8 cellular contexts compared by ENCODE assay signal in genomic region chr7:44885394-44886317, GRCh38. TPM values are rescaled to one million over a fixed set of nuclear protein-coding genes. Genes with fewer than 3 reads are reported as not detected.
DNase-seq lines count a peak whose midpoint lies in the region; ATAC-seq and TF ChIP-seq lines count a peak whose summit lies in the region.

PURB (minus strand) TSS chr7:44885530; CDS start chr7:44885348, 182 bp downstream.

- DNase-seq in NCI-H748 (lab: John Stamatoyannopoulos, UW; ENCODE audit: unreplicated experiment) (peak; percentile 96), dedifferentiated amniotic fluid mesenchymal stem cell (ENCODE audit: extremely low spot score) (peak; percentile 92), left lobe of liver (ENCODE audit: low spot score) (peak; percentile 96)
- peak; percentile 96 for DNase-seq in activated CD4-positive, alpha-beta T cell treated with anti-CD3 and anti-CD28 coated beads, Interleukin-2, amount 50 U/mL, for 1 hour
- DNase-seq in stimulated activated CD4-positive, alpha-beta T cell treated with anti-CD3 and anti-CD28 coated beads, Interleukin-2, amount 100 ng/mL, for 24 hours: peak; percentile 96 to 97

- H3K27ac ChIP-seq in C4-2B: peak within 1 kb of the TSS; percentile 94

- TF ChIP-seq CTCF in C4-2B (conservative IDR thresholded peaks at IDR 0.05): no peak

- ATAC-seq in GM19395 (IDR thresholded peaks at IDR 0.05; ENCODE audit: unreplicated experiment): peak; percentile 84
- ATAC-seq in HG03558 (IDR thresholded peaks at IDR 0.05; ENCODE audit: extremely low read depth, unreplicated experiment): peak; percentile 72
- peak; percentile 94 for ATAC-seq in left lobe of liver

RNA-seq across cellular contexts. Expression of gene PURB, which starts in this region (rescaled TPM):
- 5.0 TPM for total RNA-seq in left lobe of liver

Comparison
In these comparisons a context has a peak if more than half of its experiments do, and no peak if none do; other contexts are left out.
1. Peak in every context shown above with its lines: DNase-seq, ATAC-seq and H3K27ac ChIP-seq.